In genomic region chr11:110027627-110028371, GRCh38 we compare ENCODE assay signal across 1 cellular context.
TF ChIP-seq lines count a peak whose summit lies in the region.

No MANE protein-coding gene starts in this region.

TF ChIP-seq in GM12878, 131 proteins besides CTCF, POLR2A, EP300 and RAD21 (continued from another document):
- TF ChIP-seq MTA3 (IDR thresholded peaks at IDR 0.05; ENCODE audit: borderline replicate concordance, low read length) (peak; percentile 2; the same call in 1 of the 2 replicates), CEBPB (IDR thresholded peaks at IDR 0.05; ENCODE audit: borderline replicate concordance in 1 of 2, low read depth in 2 of 2, low read length in 2 of 2) (no peak), ESRRA (IDR thresholded peaks at IDR 0.05; ENCODE audit: low read length) (no peak), NFIC (IDR thresholded peaks at IDR 0.05; ENCODE audit: low read depth, low read length) (peak; percentile 66), ZZZ3 (IDR thresholded peaks at IDR 0.05; ENCODE audit: control insufficient read depth, insufficient read length, low read depth) (no peak), TBL1XR1 (IDR thresholded peaks at IDR 0.05; ENCODE audit: low read depth, low read length) (peak; percentile 77; the same call in 1 of the 2 replicates), JUNB (IDR thresholded peaks at IDR 0.05) (peak; percentile 53), HDAC6 (IDR thresholded peaks at IDR 0.05; ENCODE audit: unreplicated experiment) (no peak), BACH1 (IDR thresholded peaks at IDR 0.05; ENCODE audit: borderline replicate concordance) (peak; percentile 92), CBX5 (IDR thresholded peaks at IDR 0.05; ENCODE audit: low read depth) (no peak), CREM (IDR thresholded peaks at IDR 0.05; ENCODE audit: low read depth) (peak; percentile 83), GABPA (IDR thresholded peaks at IDR 0.05; ENCODE audit: low read depth) (no peak), MXI1 (IDR thresholded peaks at IDR 0.05; ENCODE audit: low read depth, low read length) (no peak), HCFC1 (IDR thresholded peaks at IDR 0.05; ENCODE audit: low read length) (no peak), IKZF2 (IDR thresholded peaks at IDR 0.05) (peak; percentile 68 to 72), PKNOX1 (IDR thresholded peaks at IDR 0.05) (peak; percentile 67), TAF1 (IDR thresholded peaks at IDR 0.05; ENCODE audit: borderline replicate concordance, low read depth, low read length) (no peak), WRNIP1 (IDR thresholded peaks at IDR 0.05; ENCODE audit: borderline replicate concordance, low read depth, low read length) (no peak), EGR1 (IDR thresholded peaks at IDR 0.05; ENCODE audit: borderline replicate concordance in 1 of 2, low read depth in 2 of 2, low read length in 2 of 2) (peak in 1 of 2 experiments; percentile 2; a peak in 1 of 3 replicates), IKZF1 (conservative IDR thresholded peaks at IDR 0.05) (peak; percentile 66), BMI1 (IDR thresholded peaks at IDR 0.05; ENCODE audit: borderline replicate concordance) (peak; percentile 79), POLR2AphosphoS5 (IDR thresholded peaks at IDR 0.05; ENCODE audit: low read length) (peak; percentile 88), SMARCA5 (IDR thresholded peaks at IDR 0.05) (peak; percentile 94; the same call in 1 of the 2 replicates), MEF2A (IDR thresholded peaks at IDR 0.05; ENCODE audit: insufficient read depth, low read depth, low read length) (peak; percentile 72), ETV6 (conservative IDR thresholded peaks at IDR 0.05 in 1 of 2, IDR thresholded peaks at IDR 0.05 in 1 of 2; ENCODE audit: borderline replicate concordance in 1 of 2, low read depth in 1 of 2) (peak in 1 of 2 experiments; percentile 80; a peak in 2 of 4 replicates), TCF3 (IDR thresholded peaks at IDR 0.05; ENCODE audit: borderline replicate concordance, insufficient read depth, low read depth, low read length) (0 out of 2 replicates have a peak, but pooled peaks have one; percentile 54), SMAD1 (IDR thresholded peaks at IDR 0.05; ENCODE audit: low read depth, partially characterized antibody) (peak; percentile 82), DPF2 (IDR thresholded peaks at IDR 0.05) (peak; percentile 64), CBFB (IDR thresholded peaks at IDR 0.05; ENCODE audit: low read depth) (peak; percentile 81), CBX3 (IDR thresholded peaks at IDR 0.05; ENCODE audit: borderline replicate concordance, low read depth) (no peak), RB1 (IDR thresholded peaks at IDR 0.05; ENCODE audit: borderline replicate concordance) (peak; percentile 74; the same call in 1 of the 2 replicates), GATAD2B (conservative IDR thresholded peaks at IDR 0.05; ENCODE audit: low read depth) (peak; percentile 84), TCF12 (IDR thresholded peaks at IDR 0.05; ENCODE audit: low read depth, low read length) (peak; percentile 85; the same call in 1 of the 2 replicates), FOXK2 (IDR thresholded peaks at IDR 0.05) (no peak), NR2C1 (IDR thresholded peaks at IDR 0.05) (no peak), BRCA1 (IDR thresholded peaks at IDR 0.05; ENCODE audit: low read depth, low read length) (no peak), TCF7 (IDR thresholded peaks at IDR 0.05; ENCODE audit: borderline replicate concordance) (peak; percentile 71; the same call in 1 of the 2 replicates)
- TF ChIP-seq, protein P1, sequence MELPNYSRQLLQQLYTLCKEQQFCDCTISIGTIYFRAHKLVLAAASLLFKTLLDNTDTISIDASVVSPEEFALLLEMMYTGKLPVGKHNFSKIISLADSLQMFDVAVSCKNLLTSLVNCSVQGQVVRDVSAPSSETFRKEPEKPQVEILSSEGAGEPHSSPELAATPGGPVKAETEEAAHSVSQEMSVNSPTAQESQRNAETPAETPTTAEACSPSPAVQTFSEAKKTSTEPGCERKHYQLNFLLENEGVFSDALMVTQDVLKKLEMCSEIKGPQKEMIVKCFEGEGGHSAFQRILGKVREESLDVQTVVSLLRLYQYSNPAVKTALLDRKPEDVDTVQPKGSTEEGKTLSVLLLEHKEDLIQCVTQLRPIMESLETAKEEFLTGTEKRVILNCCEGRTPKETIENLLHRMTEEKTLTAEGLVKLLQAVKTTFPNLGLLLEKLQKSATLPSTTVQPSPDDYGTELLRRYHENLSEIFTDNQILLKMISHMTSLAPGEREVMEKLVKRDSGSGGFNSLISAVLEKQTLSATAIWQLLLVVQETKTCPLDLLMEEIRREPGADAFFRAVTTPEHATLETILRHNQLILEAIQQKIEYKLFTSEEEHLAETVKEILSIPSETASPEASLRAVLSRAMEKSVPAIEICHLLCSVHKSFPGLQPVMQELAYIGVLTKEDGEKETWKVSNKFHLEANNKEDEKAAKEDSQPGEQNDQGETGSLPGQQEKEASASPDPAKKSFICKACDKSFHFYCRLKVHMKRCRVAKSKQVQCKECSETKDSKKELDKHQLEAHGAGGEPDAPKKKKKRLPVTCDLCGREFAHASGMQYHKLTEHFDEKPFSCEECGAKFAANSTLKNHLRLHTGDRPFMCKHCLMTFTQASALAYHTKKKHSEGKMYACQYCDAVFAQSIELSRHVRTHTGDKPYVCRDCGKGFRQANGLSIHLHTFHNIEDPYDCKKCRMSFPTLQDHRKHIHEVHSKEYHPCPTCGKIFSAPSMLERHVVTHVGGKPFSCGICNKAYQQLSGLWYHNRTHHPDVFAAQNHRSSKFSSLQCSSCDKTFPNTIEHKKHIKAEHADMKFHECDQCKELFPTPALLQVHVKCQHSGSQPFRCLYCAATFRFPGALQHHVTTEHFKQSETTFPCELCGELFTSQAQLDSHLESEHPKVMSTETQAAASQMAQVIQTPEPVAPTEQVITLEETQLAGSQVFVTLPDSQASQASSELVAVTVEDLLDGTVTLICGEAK (IDR thresholded peaks at IDR 0.05; ENCODE audit: borderline replicate concordance), result no peak; the same call in 1 of the 2 replicates
- TF ChIP-seq, protein P2, sequence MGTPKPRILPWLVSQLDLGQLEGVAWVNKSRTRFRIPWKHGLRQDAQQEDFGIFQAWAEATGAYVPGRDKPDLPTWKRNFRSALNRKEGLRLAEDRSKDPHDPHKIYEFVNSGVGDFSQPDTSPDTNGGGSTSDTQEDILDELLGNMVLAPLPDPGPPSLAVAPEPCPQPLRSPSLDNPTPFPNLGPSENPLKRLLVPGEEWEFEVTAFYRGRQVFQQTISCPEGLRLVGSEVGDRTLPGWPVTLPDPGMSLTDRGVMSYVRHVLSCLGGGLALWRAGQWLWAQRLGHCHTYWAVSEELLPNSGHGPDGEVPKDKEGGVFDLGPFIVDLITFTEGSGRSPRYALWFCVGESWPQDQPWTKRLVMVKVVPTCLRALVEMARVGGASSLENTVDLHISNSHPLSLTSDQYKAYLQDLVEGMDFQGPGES (IDR thresholded peaks at IDR 0.05), result no peak
- TF ChIP-seq, protein P3, sequence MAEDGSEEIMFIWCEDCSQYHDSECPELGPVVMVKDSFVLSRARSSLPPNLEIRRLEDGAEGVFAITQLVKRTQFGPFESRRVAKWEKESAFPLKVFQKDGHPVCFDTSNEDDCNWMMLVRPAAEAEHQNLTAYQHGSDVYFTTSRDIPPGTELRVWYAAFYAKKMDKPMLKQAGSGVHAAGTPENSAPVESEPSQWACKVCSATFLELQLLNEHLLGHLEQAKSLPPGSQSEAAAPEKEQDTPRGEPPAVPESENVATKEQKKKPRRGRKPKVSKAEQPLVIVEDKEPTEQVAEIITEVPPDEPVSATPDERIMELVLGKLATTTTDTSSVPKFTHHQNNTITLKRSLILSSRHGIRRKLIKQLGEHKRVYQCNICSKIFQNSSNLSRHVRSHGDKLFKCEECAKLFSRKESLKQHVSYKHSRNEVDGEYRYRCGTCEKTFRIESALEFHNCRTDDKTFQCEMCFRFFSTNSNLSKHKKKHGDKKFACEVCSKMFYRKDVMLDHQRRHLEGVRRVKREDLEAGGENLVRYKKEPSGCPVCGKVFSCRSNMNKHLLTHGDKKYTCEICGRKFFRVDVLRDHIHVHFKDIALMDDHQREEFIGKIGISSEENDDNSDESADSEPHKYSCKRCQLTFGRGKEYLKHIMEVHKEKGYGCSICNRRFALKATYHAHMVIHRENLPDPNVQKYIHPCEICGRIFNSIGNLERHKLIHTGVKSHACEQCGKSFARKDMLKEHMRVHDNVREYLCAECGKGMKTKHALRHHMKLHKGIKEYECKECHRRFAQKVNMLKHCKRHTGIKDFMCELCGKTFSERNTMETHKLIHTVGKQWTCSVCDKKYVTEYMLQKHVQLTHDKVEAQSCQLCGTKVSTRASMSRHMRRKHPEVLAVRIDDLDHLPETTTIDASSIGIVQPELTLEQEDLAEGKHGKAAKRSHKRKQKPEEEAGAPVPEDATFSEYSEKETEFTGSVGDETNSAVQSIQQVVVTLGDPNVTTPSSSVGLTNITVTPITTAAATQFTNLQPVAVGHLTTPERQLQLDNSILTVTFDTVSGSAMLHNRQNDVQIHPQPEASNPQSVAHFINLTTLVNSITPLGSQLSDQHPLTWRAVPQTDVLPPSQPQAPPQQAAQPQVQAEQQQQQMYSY (CRISPR knock-in tag; IDR thresholded peaks at IDR 0.05), result no peak
- TF ChIP-seq, protein P4, sequence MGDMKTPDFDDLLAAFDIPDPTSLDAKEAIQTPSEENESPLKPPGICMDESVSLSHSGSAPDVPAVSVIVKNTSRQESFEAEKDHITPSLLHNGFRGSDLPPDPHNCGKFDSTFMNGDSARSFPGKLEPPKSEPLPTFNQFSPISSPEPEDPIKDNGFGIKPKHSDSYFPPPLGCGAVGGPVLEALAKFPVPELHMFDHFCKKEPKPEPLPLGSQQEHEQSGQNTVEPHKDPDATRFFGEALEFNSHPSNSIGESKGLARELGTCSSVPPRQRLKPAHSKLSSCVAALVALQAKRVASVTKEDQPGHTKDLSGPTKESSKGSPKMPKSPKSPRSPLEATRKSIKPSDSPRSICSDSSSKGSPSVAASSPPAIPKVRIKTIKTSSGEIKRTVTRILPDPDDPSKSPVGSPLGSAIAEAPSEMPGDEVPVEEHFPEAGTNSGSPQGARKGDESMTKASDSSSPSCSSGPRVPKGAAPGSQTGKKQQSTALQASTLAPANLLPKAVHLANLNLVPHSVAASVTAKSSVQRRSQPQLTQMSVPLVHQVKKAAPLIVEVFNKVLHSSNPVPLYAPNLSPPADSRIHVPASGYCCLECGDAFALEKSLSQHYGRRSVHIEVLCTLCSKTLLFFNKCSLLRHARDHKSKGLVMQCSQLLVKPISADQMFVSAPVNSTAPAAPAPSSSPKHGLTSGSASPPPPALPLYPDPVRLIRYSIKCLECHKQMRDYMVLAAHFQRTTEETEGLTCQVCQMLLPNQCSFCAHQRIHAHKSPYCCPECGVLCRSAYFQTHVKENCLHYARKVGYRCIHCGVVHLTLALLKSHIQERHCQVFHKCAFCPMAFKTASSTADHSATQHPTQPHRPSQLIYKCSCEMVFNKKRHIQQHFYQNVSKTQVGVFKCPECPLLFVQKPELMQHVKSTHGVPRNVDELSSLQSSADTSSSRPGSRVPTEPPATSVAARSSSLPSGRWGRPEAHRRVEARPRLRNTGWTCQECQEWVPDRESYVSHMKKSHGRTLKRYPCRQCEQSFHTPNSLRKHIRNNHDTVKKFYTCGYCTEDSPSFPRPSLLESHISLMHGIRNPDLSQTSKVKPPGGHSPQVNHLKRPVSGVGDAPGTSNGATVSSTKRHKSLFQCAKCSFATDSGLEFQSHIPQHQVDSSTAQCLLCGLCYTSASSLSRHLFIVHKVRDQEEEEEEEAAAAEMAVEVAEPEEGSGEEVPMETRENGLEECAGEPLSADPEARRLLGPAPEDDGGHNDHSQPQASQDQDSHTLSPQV (IDR thresholded peaks at IDR 0.05), result no peak; the same call in 1 of the 2 replicates
- TF ChIP-seq, protein P5, sequence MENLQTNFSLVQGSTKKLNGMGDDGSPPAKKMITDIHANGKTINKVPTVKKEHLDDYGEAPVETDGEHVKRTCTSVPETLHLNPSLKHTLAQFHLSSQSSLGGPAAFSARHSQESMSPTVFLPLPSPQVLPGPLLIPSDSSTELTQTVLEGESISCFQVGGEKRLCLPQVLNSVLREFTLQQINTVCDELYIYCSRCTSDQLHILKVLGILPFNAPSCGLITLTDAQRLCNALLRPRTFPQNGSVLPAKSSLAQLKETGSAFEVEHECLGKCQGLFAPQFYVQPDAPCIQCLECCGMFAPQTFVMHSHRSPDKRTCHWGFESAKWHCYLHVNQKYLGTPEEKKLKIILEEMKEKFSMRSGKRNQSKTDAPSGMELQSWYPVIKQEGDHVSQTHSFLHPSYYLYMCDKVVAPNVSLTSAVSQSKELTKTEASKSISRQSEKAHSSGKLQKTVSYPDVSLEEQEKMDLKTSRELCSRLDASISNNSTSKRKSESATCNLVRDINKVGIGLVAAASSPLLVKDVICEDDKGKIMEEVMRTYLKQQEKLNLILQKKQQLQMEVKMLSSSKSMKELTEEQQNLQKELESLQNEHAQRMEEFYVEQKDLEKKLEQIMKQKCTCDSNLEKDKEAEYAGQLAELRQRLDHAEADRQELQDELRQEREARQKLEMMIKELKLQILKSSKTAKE (IDR thresholded peaks at IDR 0.05; ENCODE audit: low read depth, poor library complexity, severe bottlenecking), result peak; percentile 29
- TF ChIP-seq, protein P6, sequence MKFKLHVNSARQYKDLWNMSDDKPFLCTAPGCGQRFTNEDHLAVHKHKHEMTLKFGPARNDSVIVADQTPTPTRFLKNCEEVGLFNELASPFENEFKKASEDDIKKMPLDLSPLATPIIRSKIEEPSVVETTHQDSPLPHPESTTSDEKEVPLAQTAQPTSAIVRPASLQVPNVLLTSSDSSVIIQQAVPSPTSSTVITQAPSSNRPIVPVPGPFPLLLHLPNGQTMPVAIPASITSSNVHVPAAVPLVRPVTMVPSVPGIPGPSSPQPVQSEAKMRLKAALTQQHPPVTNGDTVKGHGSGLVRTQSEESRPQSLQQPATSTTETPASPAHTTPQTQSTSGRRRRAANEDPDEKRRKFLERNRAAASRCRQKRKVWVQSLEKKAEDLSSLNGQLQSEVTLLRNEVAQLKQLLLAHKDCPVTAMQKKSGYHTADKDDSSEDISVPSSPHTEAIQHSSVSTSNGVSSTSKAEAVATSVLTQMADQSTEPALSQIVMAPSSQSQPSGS (IDR thresholded peaks at IDR 0.05; ENCODE audit: low read length), result peak; percentile 82
